ENCODE assay signal across 25 cellular contexts in the genomic region with DNA sequence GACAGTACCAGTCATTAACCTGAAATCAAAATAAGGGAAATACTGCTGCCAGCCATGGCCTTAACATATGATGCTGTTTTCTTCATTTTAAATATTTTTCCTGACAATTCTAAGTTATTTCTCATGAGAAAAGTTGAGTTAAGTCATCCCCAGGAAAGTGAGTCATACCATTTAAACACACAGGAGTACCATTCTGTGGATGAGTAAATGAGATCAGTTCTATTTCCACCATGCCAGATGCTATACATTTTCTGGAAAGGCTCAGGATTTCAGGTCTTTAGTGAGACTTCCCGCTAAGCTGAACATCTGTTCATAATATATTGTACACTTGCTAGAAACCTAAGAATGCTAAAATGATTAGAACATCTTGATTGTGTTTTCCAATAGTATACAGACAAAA.
DNase-seq lines count a peak whose midpoint lies in the region; ATAC-seq and TF ChIP-seq lines count a peak whose summit lies in the region.
"Had no signal": no experiment of that assay in that cellular context is flagged by ENCODE, and none has a peak within 500 bp of the region (broad histone marks: within the 10 kb centered on the region; RNA-seq: fewer than 3 reads in every experiment).

No MANE protein-coding gene starts in this region.

- H3K14ac ChIP-seq in IMR-90 (replicated peaks; ENCODE audit: low read depth, low read length) = no peak overlapping the region

- POLR2A ChIA-PET in IMR-90 (lab: Charles Lee; ENCODE audit: unreplicated experiment) = no interaction called here
- POLR2A ChIA-PET in PC-3 (lab: Charles Lee; ENCODE audit: unreplicated experiment) = no interaction called here

- no peak overlapping the region for H3K4me3 Mint-ChIP-seq in activated T-cell treated with anti-CD3 and anti-CD28 coated beads, Interleukin-2, amount 50 U/mL, for 24 hours
- H3K4me3 Mint-ChIP-seq: activated naive CD4-positive, alpha-beta T cell treated with anti-CD3 and anti-CD28 coated beads, Interleukin-2, amount 50 U/mL, for 24 hours; endodermal cell; naive thymus-derived CD4-positive, alpha-beta T cell had no signal

- no peak overlapping the region for H4K8ac ChIP-seq in IMR-90 (ENCODE audit: low read depth in 2 of 2, low read length in 2 of 2)

- no peaks in the 10 kb centered on the region for H3F3A ChIP-seq in PC-3 (ENCODE audit: low read length, unreplicated experiment)

- H3K4ac ChIP-seq in IMR-90 (ENCODE audit: low read depth, low read length) = no peak overlapping the region

- no peaks in the 10 kb centered on the region for H3K4me1 ChIP-seq in IMR-90 (ENCODE audit: control insufficient read depth, insufficient read depth, low read length)
- H3K4me1 ChIP-seq in PC-3 (ENCODE audit: insufficient read depth, low read length) = peaks cover 2% of the 10 kb centered on the region; the same call in 1 of the 2 replicates
- no peaks in the 10 kb centered on the region for H3K4me1 ChIP-seq in fibroblast of lung (ENCODE audit: control insufficient read depth, extremely low read depth, insufficient read depth, low read length)
- H3K4me1 ChIP-seq: BLaER1 treated with 17β-estradiol and CSF1 and Interleukin-3, amounts not matched to agents 10 nM and 100 nM; Caco-2; esophagus muscularis mucosa; Peyer's patch had no signal

- no peak overlapping the region for H3K27ac Mint-ChIP-seq in activated T-cell treated with anti-CD3 and anti-CD28 coated beads, Interleukin-2, amount 50 U/mL, for 24 hours
- H3K27ac Mint-ChIP-seq: activated naive CD4-positive, alpha-beta T cell treated with anti-CD3 and anti-CD28 coated beads, Interleukin-2, amount 50 U/mL, for 24 hours; endodermal cell; naive thymus-derived CD4-positive, alpha-beta T cell had no signal

- BruUV-seq in IMR-90 (replicated peaks; lab: Mats Ljungman, UMichigan) (no TSS peak), PC-3 (replicated peaks; lab: Mats Ljungman, UMichigan) (no TSS peak)

- no peaks in the 10 kb centered on the region for H3K9me1 ChIP-seq in IMR-90 (ENCODE audit: insufficient read depth, low read length)

- ATAC-seq in IMR-90 (ENCODE audit: low read depth) (no peak), PC-3 (no peak), GM21723 (IDR thresholded peaks at IDR 0.05; ENCODE audit: unreplicated experiment) (no peak)
- ATAC-seq: left ventricle myocardium superior; naive thymus-derived CD4-positive, alpha-beta T cell; pancreas; right cardiac atrium had no signal

- H3K27me3 ChIP-seq in IMR-90 (ENCODE audit: control insufficient read depth, insufficient read depth, low read length) = no peaks in the 10 kb centered on the region
- H3K27me3 ChIP-seq in PC-3 (ENCODE audit: low read length) = no peaks in the 10 kb centered on the region
- H3K27me3 ChIP-seq in fibroblast of lung (ENCODE audit: control insufficient read depth, insufficient read depth, low read length) = no peaks in the 10 kb centered on the region
- H3K27me3 ChIP-seq: BLaER1 treated with 17β-estradiol and CSF1 and Interleukin-3, amounts not matched to agents 10 nM and 100 nM; esophagus muscularis mucosa; pancreas; Peyer's patch had no signal

- no peak overlapping the region for H3K56ac ChIP-seq in IMR-90 (ENCODE audit: extremely low read depth, insufficient read depth, low read length)

- no peak overlapping the region for H3K18ac ChIP-seq in IMR-90 (ENCODE audit: low read depth, low read length)

- H3K9me3 Mint-ChIP-seq in activated T-cell treated with anti-CD3 and anti-CD28 coated beads, Interleukin-2, amount 50 U/mL, for 24 hours = peaks cover 6% of the 10 kb centered on the region
- H3K9me3 Mint-ChIP-seq: activated naive CD4-positive, alpha-beta T cell treated with anti-CD3 and anti-CD28 coated beads, Interleukin-2, amount 50 U/mL, for 24 hours had no signal

- DNase-seq in IMR-90 (peak; percentile 30), PC-3 (peak; percentile 4), fibroblast of lung (ENCODE audit: low read depth in 2 of 2) (peak; percentile 0 to 59), superior temporal gyrus (ENCODE audit: extremely low spot score) (peak; percentile 50), mucosa of gallbladder (ENCODE audit: low spot score) (no peak)
- DNase-seq in activated T-cell treated with anti-CD3 and anti-CD28 coated beads, Interleukin-2, amount 50 U/mL, for 24 hours = no peak
- DNase-seq: activated CD4-positive, alpha-beta T cell treated with anti-CD3 and anti-CD28 coated beads, Interleukin-2, amount 50 U/mL, for 4 hours; activated CD4-positive, CD25-positive, alpha-beta regulatory T cell; Caco-2; endodermal cell; islet precursor cell; Karpas-422; left ventricle myocardium superior; naive thymus-derived CD4-positive, alpha-beta T cell; NCI-H1436; NCI-H510A treated with DMSO at 0.1 percent for 48 hours; pancreas; Peyer's patch; right cardiac atrium; stimulated activated CD4-positive, alpha-beta T cell treated with anti-CD3 and anti-CD28 coated beads, Interleukin-2, amount 100 ng/mL, for 48 hours; T-helper 1 cell had no signal

- H3K27ac ChIP-seq in IMR-90 (ENCODE audit: insufficient read depth, low read length) = no peak overlapping the region
- H3K27ac ChIP-seq in PC-3 (ENCODE audit: low read length) = no peak overlapping the region
- H3K27ac ChIP-seq in fibroblast of lung (ENCODE audit: insufficient read depth, low read length) = no peak overlapping the region
- H3K27ac ChIP-seq: BLaER1 treated with 17β-estradiol and CSF1 and Interleukin-3, amounts not matched to agents 10 nM and 100 nM; esophagus muscularis mucosa; pancreas; Peyer's patch had no signal

- H3K9me3 ChIP-seq in IMR-90 (ENCODE audit: control insufficient read depth, insufficient read depth, low read length) (no peaks in the 10 kb centered on the region), PC-3 (ENCODE audit: low read length) (no peaks in the 10 kb centered on the region), fibroblast of lung (ENCODE audit: control insufficient read depth, insufficient read depth, low read depth, low read length) (no peaks in the 10 kb centered on the region)
- H3K9me3 ChIP-seq: BLaER1 treated with 17β-estradiol and CSF1 and Interleukin-3, amounts not matched to agents 10 nM and 100 nM; Caco-2; esophagus muscularis mucosa; pancreas; Peyer's patch had no signal

- H2AK9ac ChIP-seq in IMR-90 (replicated peaks; ENCODE audit: low read depth, low read length, poor library complexity) = no peak overlapping the region

- no peaks in the 10 kb centered on the region for H3K9me2 ChIP-seq in PC-3 (replicated peaks; ENCODE audit: low read length)

- H2BK20ac ChIP-seq in IMR-90 (ENCODE audit: low read depth, low read length) = no peak overlapping the region

- H3K79me1 ChIP-seq in IMR-90 (ENCODE audit: low read depth in 1 of 2, low read length in 2 of 2) = no peaks in the 10 kb centered on the region

- dilution Hi-C loops in IMR-90 (cut with HindIII; ENCODE audit: low sequenced_read_pairs, unreplicated experiment) = no loop called here

- intact Hi-C loops in IMR-90 (cut with micrococcal nuclease) (no loop called here), PC-3 (cut with micrococcal nuclease) (no loop called here)

- in situ Hi-C loops in IMR-90 (cut with MboI; ENCODE audit: low sequenced_read_pairs) = no loop called here

- no peak overlapping the region for H2BK15ac ChIP-seq in IMR-90 (ENCODE audit: low read depth, low read length)

- H3K4me3 ChIP-seq in IMR-90 (ENCODE audit: insufficient read depth, low read depth, low read length) = no peak overlapping the region
- H3K4me3 ChIP-seq in PC-3 (ENCODE audit: low read length) = no peak overlapping the region
- no peak overlapping the region for H3K4me3 ChIP-seq in fibroblast of lung (replicated peaks in 1 of 4; ENCODE audit: control extremely low read depth in 1 of 4, insufficient read depth in 1 of 4, low read depth in 3 of 4, low read length in 4 of 4)
- H3K4me3 ChIP-seq: BLaER1 treated with 17β-estradiol and CSF1 and Interleukin-3, amounts not matched to agents 10 nM and 100 nM; esophagus muscularis mucosa; pancreas; Peyer's patch had no signal

- no peak overlapping the region for H4K91ac ChIP-seq in IMR-90 (ENCODE audit: insufficient read depth, low read depth, low read length)

- no peak overlapping the region for H4K5ac ChIP-seq in IMR-90 (ENCODE audit: low read depth, low read length)

- H2AFZ ChIP-seq in IMR-90 (replicated peaks; ENCODE audit: low read length, poor library complexity) (no peak overlapping the region), PC-3 (ENCODE audit: low read length) (no peak overlapping the region), fibroblast of lung (ENCODE audit: low read length) (no peak overlapping the region)

- TF ChIP-seq RAD21 in IMR-90 (IDR thresholded peaks at IDR 0.05; ENCODE audit: low read length) = no peak

- H3K4me1 Mint-ChIP-seq in activated T-cell treated with anti-CD3 and anti-CD28 coated beads, Interleukin-2, amount 50 U/mL, for 24 hours (ENCODE audit: low read depth) = no peaks in the 10 kb centered on the region
- H3K4me1 Mint-ChIP-seq: activated naive CD4-positive, alpha-beta T cell treated with anti-CD3 and anti-CD28 coated beads, Interleukin-2, amount 50 U/mL, for 24 hours; endodermal cell; naive thymus-derived CD4-positive, alpha-beta T cell had no signal

- no peak for TF ChIP-seq POLR2A in IMR-90 (IDR thresholded peaks at IDR 0.05; ENCODE audit: low read depth, low read length)

- H3K23ac ChIP-seq in IMR-90 (ENCODE audit: low read depth, low read length) = no peak overlapping the region

- no peak overlapping the region for H2BK5ac ChIP-seq in IMR-90 (ENCODE audit: low read depth, low read length, poor library complexity, severe bottlenecking)

- no peaks in the 10 kb centered on the region for H3K79me2 ChIP-seq in PC-3 (ENCODE audit: low read length)
- no peaks in the 10 kb centered on the region for H3K79me2 ChIP-seq in fibroblast of lung (ENCODE audit: control insufficient read depth, insufficient read depth, low read length)

- no peak overlapping the region for H2AK5ac ChIP-seq in IMR-90 (ENCODE audit: low read depth, low read length)

- TF ChIP-seq CTCF in IMR-90 (conservative IDR thresholded peaks at IDR 0.05; ENCODE audit: low read depth, low read length) (no peak), PC-3 (conservative IDR thresholded peaks at IDR 0.05; ENCODE audit: low read depth, low read length) (no peak), fibroblast of lung (conservative IDR thresholded peaks at IDR 0.05 in 1 of 2, IDR thresholded peaks at IDR 0.05 in 1 of 2; ENCODE audit: low read depth in 1 of 2, low read length in 2 of 2) (no peak)

- CTCF ChIA-PET in IMR-90 (lab: Yijun Ruan, JAX) (no interaction called here), PC-3 (lab: Charles Lee) (no interaction called here)

- H3K9ac ChIP-seq in IMR-90 (ENCODE audit: low read depth, low read length) = no peak overlapping the region
- H3K9ac ChIP-seq in PC-3 (ENCODE audit: low read length) = no peak overlapping the region
- H3K9ac ChIP-seq in fibroblast of lung (ENCODE audit: insufficient read depth, low read length) = no peak overlapping the region
- H3K9ac ChIP-seq: BLaER1 treated with 17β-estradiol and CSF1 and Interleukin-3, amounts not matched to agents 10 nM and 100 nM had no signal

- no CpG with 5 or more reads among the region's 1 CpG for WGBS in IMR-90 (ENCODE audit: extremely low coverage in 2 of 2, insufficient read length in 1 of 2), 2 experiments

- no peaks in the 10 kb centered on the region for H3K36me3 Mint-ChIP-seq in activated T-cell treated with anti-CD3 and anti-CD28 coated beads, Interleukin-2, amount 50 U/mL, for 24 hours (ENCODE audit: low read depth)
- H3K36me3 Mint-ChIP-seq: activated naive CD4-positive, alpha-beta T cell treated with anti-CD3 and anti-CD28 coated beads, Interleukin-2, amount 50 U/mL, for 24 hours; naive thymus-derived CD4-positive, alpha-beta T cell had no signal

- H2BK120ac ChIP-seq in IMR-90 (ENCODE audit: low read depth, low read length) = no peak overlapping the region

- H3K27me3 Mint-ChIP-seq in activated T-cell treated with anti-CD3 and anti-CD28 coated beads, Interleukin-2, amount 50 U/mL, for 24 hours = no peaks in the 10 kb centered on the region
- H3K27me3 Mint-ChIP-seq: activated naive CD4-positive, alpha-beta T cell treated with anti-CD3 and anti-CD28 coated beads, Interleukin-2, amount 50 U/mL, for 24 hours; naive thymus-derived CD4-positive, alpha-beta T cell had no signal

- H3K4me2 ChIP-seq in IMR-90 (ENCODE audit: low read depth, low read length) = no peak overlapping the region
- no peak overlapping the region for H3K4me2 ChIP-seq in PC-3 (ENCODE audit: low read length)
- no peak overlapping the region for H3K4me2 ChIP-seq in fibroblast of lung (ENCODE audit: extremely low read depth, insufficient read depth, low read length)
- H3K4me2 ChIP-seq: BLaER1 treated with 17β-estradiol and CSF1 and Interleukin-3, amounts not matched to agents 10 nM and 100 nM had no signal

- H4K20me1 ChIP-seq in IMR-90 (ENCODE audit: insufficient read depth, low read length) = no peaks in the 10 kb centered on the region
- H4K20me1 ChIP-seq in PC-3 (ENCODE audit: low read length) = no peaks in the 10 kb centered on the region
- H4K20me1 ChIP-seq in fibroblast of lung (ENCODE audit: control insufficient read depth, extremely low read depth, insufficient read depth, low read length) = no peaks in the 10 kb centered on the region
- H4K20me1 ChIP-seq: BLaER1 treated with 17β-estradiol and CSF1 and Interleukin-3, amounts not matched to agents 10 nM and 100 nM had no signal

- H3K36me3 ChIP-seq in IMR-90 (ENCODE audit: control insufficient read depth, insufficient read depth, low read length) (no peaks in the 10 kb centered on the region), PC-3 (ENCODE audit: low read depth, low read length) (no peaks in the 10 kb centered on the region), fibroblast of lung (ENCODE audit: control insufficient read depth, insufficient read depth, low read length) (no peaks in the 10 kb centered on the region)
- H3K36me3 ChIP-seq: BLaER1 treated with 17β-estradiol and CSF1 and Interleukin-3, amounts not matched to agents 10 nM and 100 nM; esophagus muscularis mucosa; pancreas; Peyer's patch had no signal

Comparison
In these comparisons a context has a peak if more than half of its experiments do, and no peak if none do; other contexts are left out.
1. DNase-seq: peak in IMR-90 (single experiment), PC-3 (single experiment), fibroblast of lung (2 of 2) and superior temporal gyrus (single experiment); none in activated T-cell treated with anti-CD3 and anti-CD28 coated beads, Interleukin-2, amount 50 U/mL, for 24 hours (single experiment) and mucosa of gallbladder (single experiment).